Comparison of ENCODE assay signal across 18 cellular contexts in genomic region chr18:79518683-79519128, GRCh38.
A peak's percentile ranks its signal among the peaks of the same experiment; 100 is the strongest.
DNase-seq lines count a peak whose midpoint lies in the region; ATAC-seq, FAIRE-seq and TF ChIP-seq lines count a peak whose summit lies in the region.
"Had no signal": no experiment of that assay in that cellular context is flagged by ENCODE, and none has a peak within 500 bp of the region (broad histone marks: within the 10 kb centered on the region; RNA-seq: fewer than 3 reads in every experiment).

No MANE protein-coding gene starts in this region.

- no peak overlapping the region for H3K27ac ChIP-seq in vagina
- H3K27ac ChIP-seq: cardiac muscle cell had no signal

- no peaks in the 10 kb centered on the region for H3K36me3 ChIP-seq in vagina
- H3K36me3 ChIP-seq: cardiac muscle cell had no signal

- CTCF ChIA-PET in activated naive CD4-positive, alpha-beta T cell treated with anti-CD3 and anti-CD28 coated beads, Interleukin-2, amount 10 ng/mL, durations not matched to agents 7 days and 5 days (lab: Charles Lee) = no interaction called here
- CTCF ChIA-PET in activated CD4-positive, alpha-beta memory T cell treated with anti-CD3 and anti-CD28 coated beads, Interleukin-2, amount 10 ng/mL, durations not matched to agents 7 days and 5 days (lab: Charles Lee) = no interaction called here

- no peak overlapping the region for H3K4me3 Mint-ChIP-seq in activated naive CD4-positive, alpha-beta T cell treated with anti-CD3 and anti-CD28 coated beads, Interleukin-2, amount 10 ng/mL, durations not matched to agents 7 days and 5 days
- H3K4me3 Mint-ChIP-seq in activated CD4-positive, alpha-beta memory T cell treated with anti-CD3 and anti-CD28 coated beads, Interleukin-2, amount 10 ng/mL, durations not matched to agents 7 days and 5 days = no peak overlapping the region
- H3K4me3 Mint-ChIP-seq: effector memory CD8-positive, alpha-beta T cell; immature natural killer cell had no signal

- peaks cover 11% of the 10 kb centered on the region for H3K36me3 Mint-ChIP-seq in activated naive CD4-positive, alpha-beta T cell treated with anti-CD3 and anti-CD28 coated beads, Interleukin-2, amount 10 ng/mL, durations not matched to agents 7 days and 5 days
- H3K36me3 Mint-ChIP-seq in activated CD4-positive, alpha-beta memory T cell treated with anti-CD3 and anti-CD28 coated beads, Interleukin-2, amount 10 ng/mL, durations not matched to agents 7 days and 5 days (ENCODE audit: low read depth) = no peaks in the 10 kb centered on the region

- no peaks in the 10 kb centered on the region for H3K9me3 Mint-ChIP-seq in activated naive CD4-positive, alpha-beta T cell treated with anti-CD3 and anti-CD28 coated beads, Interleukin-2, amount 10 ng/mL, durations not matched to agents 7 days and 5 days
- H3K9me3 Mint-ChIP-seq in activated CD4-positive, alpha-beta memory T cell treated with anti-CD3 and anti-CD28 coated beads, Interleukin-2, amount 10 ng/mL, durations not matched to agents 7 days and 5 days = no peaks in the 10 kb centered on the region
- H3K9me3 Mint-ChIP-seq: effector memory CD8-positive, alpha-beta T cell; immature natural killer cell had no signal

- H3K4me1 ChIP-seq in vagina = peaks cover 6% of the 10 kb centered on the region

- FAIRE-seq in GM12892 (lab: Jason Lieb, UNC) = no peak

- H3K9me3 ChIP-seq in vagina = no peaks in the 10 kb centered on the region

- peaks cover 78% of the 10 kb centered on the region for H3K4me1 Mint-ChIP-seq in activated naive CD4-positive, alpha-beta T cell treated with anti-CD3 and anti-CD28 coated beads, Interleukin-2, amount 10 ng/mL, durations not matched to agents 7 days and 5 days
- H3K4me1 Mint-ChIP-seq in activated CD4-positive, alpha-beta memory T cell treated with anti-CD3 and anti-CD28 coated beads, Interleukin-2, amount 10 ng/mL, durations not matched to agents 7 days and 5 days = peaks cover 73% of the 10 kb centered on the region

- TF ChIP-seq POLR2A in vagina (IDR thresholded peaks at IDR 0.05) (no peak), GM12892 (IDR thresholded peaks at IDR 0.05; ENCODE audit: low read depth, low read length) (no peak)

- peak; percentile 17 for DNase-seq in activated naive CD4-positive, alpha-beta T cell treated with anti-CD3 and anti-CD28 coated beads, Interleukin-2, amount 10 ng/mL, durations not matched to agents 7 days and 5 days
- DNase-seq in activated naive CD4-positive, alpha-beta T cell treated with anti-CD3 and anti-CD28 coated beads, Interleukin-2, amount 50 U/mL, for 16 hours = no peak
- peak; percentile 12 for DNase-seq in activated CD4-positive, alpha-beta memory T cell treated with anti-CD3 and anti-CD28 coated beads, Interleukin-2, amount 10 ng/mL, durations not matched to agents 7 days and 5 days
- DNase-seq in islet precursor cell = peak; percentile 29
- DNase-seq in vagina (ENCODE audit: extremely low spot score in 2 of 2) = peak; percentile 64 to 82
- DNase-seq in GM12892 (ENCODE audit: insufficient read length) = no peak
- DNase-seq in posterior cingulate gyrus = no peak
- DNase-seq: effector memory CD8-positive, alpha-beta T cell; EL; immature natural killer cell; Karpas-422; mesenchymal stem cell; NCI-H1092 treated with DMSO at 0.1 percent for 48 hours; retina had no signal

- H3K4me3 ChIP-seq in vagina = no peak overlapping the region
- H3K4me3 ChIP-seq: cardiac muscle cell had no signal

- POLR2A ChIA-PET in activated CD4-positive, alpha-beta memory T cell treated with anti-CD3 and anti-CD28 coated beads, Interleukin-2, amount 10 ng/mL, durations not matched to agents 7 days and 5 days (lab: Charles Lee) = no interaction called here

- intact Hi-C loops in vagina (cut with DNase I) (no loop called here), posterior cingulate gyrus (cut with DNase I) (no loop called here)

- H3K27me3 Mint-ChIP-seq in activated naive CD4-positive, alpha-beta T cell treated with anti-CD3 and anti-CD28 coated beads, Interleukin-2, amount 10 ng/mL, durations not matched to agents 7 days and 5 days = no peaks in the 10 kb centered on the region
- no peaks in the 10 kb centered on the region for H3K27me3 Mint-ChIP-seq in activated CD4-positive, alpha-beta memory T cell treated with anti-CD3 and anti-CD28 coated beads, Interleukin-2, amount 10 ng/mL, durations not matched to agents 7 days and 5 days
- H3K27me3 Mint-ChIP-seq: effector memory CD8-positive, alpha-beta T cell had no signal

- TF ChIP-seq CTCF in vagina (IDR thresholded peaks at IDR 0.05) = no peak

- no peak overlapping the region for H3K27ac Mint-ChIP-seq in activated naive CD4-positive, alpha-beta T cell treated with anti-CD3 and anti-CD28 coated beads, Interleukin-2, amount 10 ng/mL, durations not matched to agents 7 days and 5 days
- no peak overlapping the region for H3K27ac Mint-ChIP-seq in activated CD4-positive, alpha-beta memory T cell treated with anti-CD3 and anti-CD28 coated beads, Interleukin-2, amount 10 ng/mL, durations not matched to agents 7 days and 5 days

- no peaks in the 10 kb centered on the region for H3K27me3 ChIP-seq in vagina
- H3K27me3 ChIP-seq: cardiac muscle cell had no signal

- no peak for ATAC-seq in HG02571 (IDR thresholded peaks at IDR 0.05; ENCODE audit: unreplicated experiment)
- ATAC-seq: effector memory CD8-positive, alpha-beta T cell; HCT116; Panc1 had no signal

Comparison
In these comparisons a context has a peak if more than half of its experiments do, and no peak if none do; other contexts are left out.
1. DNase-seq: peak in activated naive CD4-positive, alpha-beta T cell treated with anti-CD3 and anti-CD28 coated beads, Interleukin-2, amount 10 ng/mL, durations not matched to agents 7 days and 5 days (single experiment), activated CD4-positive, alpha-beta memory T cell treated with anti-CD3 and anti-CD28 coated beads, Interleukin-2, amount 10 ng/mL, durations not matched to agents 7 days and 5 days (single experiment), islet precursor cell (single experiment) and vagina (2 of 2); none in activated naive CD4-positive, alpha-beta T cell treated with anti-CD3 and anti-CD28 coated beads, Interleukin-2, amount 50 U/mL, for 16 hours (single experiment), GM12892 (single experiment) and posterior cingulate gyrus (0 of 10).